Comparison of ENCODE assay signal across 7 cellular contexts in the genomic region with DNA sequence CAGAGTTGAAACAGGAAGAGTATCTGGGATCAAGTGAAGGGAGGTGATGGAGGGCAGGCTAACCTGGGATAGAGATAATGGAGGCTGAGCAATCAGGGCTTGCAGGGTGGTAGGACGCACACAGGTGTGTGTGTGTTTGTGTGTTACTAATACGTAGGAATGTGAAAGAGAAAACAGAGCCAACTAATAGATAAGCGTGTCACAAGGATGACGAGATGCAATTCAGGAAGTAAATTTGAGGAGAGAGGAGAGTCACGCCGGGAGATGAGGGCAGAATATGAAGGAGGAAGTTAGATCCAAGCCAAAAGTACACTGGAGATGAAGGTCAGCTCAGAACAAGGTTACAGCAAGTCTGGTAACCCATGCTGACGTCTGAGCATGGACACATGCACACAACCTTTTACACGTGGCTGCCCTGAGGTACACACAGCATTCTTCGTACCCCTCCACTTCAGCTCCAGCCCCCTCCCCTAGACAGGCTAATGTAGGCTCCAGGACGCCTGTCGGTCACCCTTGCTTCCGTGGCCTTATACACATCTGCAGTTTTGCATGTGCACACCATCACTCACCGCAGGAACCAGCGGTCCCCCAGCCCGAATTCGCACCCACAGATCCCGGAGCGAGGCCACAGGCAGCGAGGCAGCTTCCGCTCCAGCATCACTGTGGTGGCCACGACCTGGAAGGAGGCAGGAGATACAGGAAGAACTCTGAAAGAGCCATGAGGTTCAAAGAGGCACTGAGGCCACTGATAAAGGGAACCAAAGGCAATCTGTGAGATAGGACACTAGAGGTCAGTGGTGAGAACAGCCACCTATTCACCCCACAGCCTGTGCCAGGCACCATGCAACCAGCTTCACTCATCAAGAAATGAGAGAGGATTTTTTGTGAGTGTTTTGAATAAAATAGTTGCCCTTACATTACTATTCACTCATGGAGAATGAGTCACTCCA. TPM values are rescaled to one million over a fixed set of nuclear protein-coding genes. Genes with fewer than 3 reads are reported as not detected.
A peak's percentile ranks its signal among the peaks of the same experiment; 100 is the strongest.
DNase-seq lines count a peak whose midpoint lies in the region; ATAC-seq and TF ChIP-seq lines count a peak whose summit lies in the region.
"Had no signal": no experiment of that assay in that cellular context is flagged by ENCODE, and none has a peak within 500 bp of the region (broad histone marks: within the 10 kb centered on the region; RNA-seq: fewer than 3 reads in every experiment).

No MANE protein-coding gene starts in this region.

- H3K36me3 ChIP-seq in OCI-LY1 (ENCODE audit: insufficient read depth, low read length) = no peaks in the 10 kb centered on the region

- ATAC-seq in left colon = peak; percentile 52

- H3K27ac ChIP-seq in OCI-LY1 (ENCODE audit: low read depth, low read length, poor library complexity, severe bottlenecking) = no peak overlapping the region

- intact Hi-C loops in left colon (cut with DNase I, micrococcal nuclease) = no loop called here
- intact Hi-C loops in activated naive CD4-positive, alpha-beta T cell treated with anti-CD3 and anti-CD28 coated beads for 36 hours (cut with micrococcal nuclease) = no loop called here

- no peak overlapping the region for H3K4me3 ChIP-seq in OCI-LY1 (ENCODE audit: low read depth, low read length, poor library complexity, severe bottlenecking)

- no peaks in the 10 kb centered on the region for H3K4me1 ChIP-seq in OCI-LY1 (ENCODE audit: insufficient read depth, low read length, severe bottlenecking)

- DNase-seq in EH (ENCODE audit: low read depth) (peak; percentile 11), left colon (no peak)
- DNase-seq in effector CD4-positive, alpha-beta T cell = no peak
- no peak for DNase-seq in activated naive CD4-positive, alpha-beta T cell treated with anti-CD3 and anti-CD28 coated beads for 36 hours
- DNase-seq in activated CD8-positive, alpha-beta memory T cell treated with anti-CD3 and anti-CD28 coated beads for 24 hours = no peak
- DNase-seq: activated T-cell treated with anti-CD3 and anti-CD28 coated beads for 4 hours had no signal

- H3K9ac ChIP-seq in OCI-LY1 (ENCODE audit: low read length) = no peak overlapping the region

- H3F3A ChIP-seq in OCI-LY1 (ENCODE audit: insufficient read depth, low read length) = no peaks in the 10 kb centered on the region

- H3K9me3 ChIP-seq in OCI-LY1 (ENCODE audit: low read length) = peaks cover 8% of the 10 kb centered on the region

- peaks cover 2% of the 10 kb centered on the region for H3K9me3 Mint-ChIP-seq in activated naive CD4-positive, alpha-beta T cell treated with anti-CD3 and anti-CD28 coated beads for 36 hours

- H3K9me2 ChIP-seq in OCI-LY1 (ENCODE audit: low read depth, low read length) = no peaks in the 10 kb centered on the region

- no peaks in the 10 kb centered on the region for H4K20me1 ChIP-seq in OCI-LY1 (ENCODE audit: insufficient read depth, low read length)

- H3K79me2 ChIP-seq in OCI-LY1 (ENCODE audit: insufficient read depth, low read length) = no peaks in the 10 kb centered on the region

- H3K27me3 ChIP-seq in OCI-LY1 (ENCODE audit: insufficient read depth, low read length) = peaks cover 3% of the 10 kb centered on the region; the same call in 1 of the 2 replicates

- no peaks in the 10 kb centered on the region for H3K36me3 Mint-ChIP-seq in activated naive CD4-positive, alpha-beta T cell treated with anti-CD3 and anti-CD28 coated beads for 36 hours (ENCODE audit: low read depth)

- peaks cover 14% of the 10 kb centered on the region for H3K27me3 Mint-ChIP-seq in activated naive CD4-positive, alpha-beta T cell treated with anti-CD3 and anti-CD28 coated beads for 36 hours (ENCODE audit: low read depth)

- H3K4me1 Mint-ChIP-seq in activated naive CD4-positive, alpha-beta T cell treated with anti-CD3 and anti-CD28 coated beads for 36 hours (ENCODE audit: low read depth) = no peaks in the 10 kb centered on the region

- no peak overlapping the region for H3K4me2 ChIP-seq in OCI-LY1 (ENCODE audit: low read length)

- H2AFZ ChIP-seq in OCI-LY1 (ENCODE audit: low read length) = no peak overlapping the region

- CTCF ChIA-PET in activated naive CD4-positive, alpha-beta T cell treated with anti-CD3 and anti-CD28 coated beads for 36 hours (lab: Charles Lee) = interaction anchor here (1.5 to 1.7 kb wide), 2 partner anchors 13 to 97 kb away, joined by 3 to 4 read pairs; no protein-coding TSS in a partner anchor

- TF ChIP-seq CTCF in OCI-LY1 (IDR thresholded peaks at IDR 0.05; ENCODE audit: low read length) = peak; percentile 63

- no peak overlapping the region for H3K4me3 Mint-ChIP-seq in activated naive CD4-positive, alpha-beta T cell treated with anti-CD3 and anti-CD28 coated beads for 36 hours

- H3K27ac Mint-ChIP-seq in activated naive CD4-positive, alpha-beta T cell treated with anti-CD3 and anti-CD28 coated beads for 36 hours = no peak overlapping the region

RNA-seq across cellular contexts. Expression of a gene that starts 23.7 kb away (rescaled TPM):
- total RNA-seq in left colon = under 1 TPM; 0.21 to 0.45 TPM
- total RNA-seq in activated naive CD4-positive, alpha-beta T cell treated with anti-CD3 and anti-CD28 coated beads for 36 hours = not detected

RNA-seq across cellular contexts. Expression of a gene that starts 24.4 kb away (rescaled TPM):
- not detected for total RNA-seq in left colon
- not detected for total RNA-seq in activated naive CD4-positive, alpha-beta T cell treated with anti-CD3 and anti-CD28 coated beads for 36 hours

RNA-seq across cellular contexts. Expression of a gene that starts 30.1 kb away (rescaled TPM):
- total RNA-seq in left colon = not detected
- total RNA-seq in activated naive CD4-positive, alpha-beta T cell treated with anti-CD3 and anti-CD28 coated beads for 36 hours = not detected

RNA-seq across cellular contexts. Expression of a gene that starts 53.0 kb away (rescaled TPM):
- under 1 TPM in 1 of 2 donors, not detected in 1; 0.85 TPM for total RNA-seq in left colon
- under 1 TPM; 0.52 to 0.83 TPM for total RNA-seq in activated naive CD4-positive, alpha-beta T cell treated with anti-CD3 and anti-CD28 coated beads for 36 hours

RNA-seq across cellular contexts. Expression of a gene that starts 54.3 kb away (rescaled TPM):
- total RNA-seq in left colon = 1 to 10 TPM; 1.2 to 3.2 TPM
- total RNA-seq in activated naive CD4-positive, alpha-beta T cell treated with anti-CD3 and anti-CD28 coated beads for 36 hours = 10 to 100 TPM; 22.1 to 22.8 TPM
